In the genomic region with DNA sequence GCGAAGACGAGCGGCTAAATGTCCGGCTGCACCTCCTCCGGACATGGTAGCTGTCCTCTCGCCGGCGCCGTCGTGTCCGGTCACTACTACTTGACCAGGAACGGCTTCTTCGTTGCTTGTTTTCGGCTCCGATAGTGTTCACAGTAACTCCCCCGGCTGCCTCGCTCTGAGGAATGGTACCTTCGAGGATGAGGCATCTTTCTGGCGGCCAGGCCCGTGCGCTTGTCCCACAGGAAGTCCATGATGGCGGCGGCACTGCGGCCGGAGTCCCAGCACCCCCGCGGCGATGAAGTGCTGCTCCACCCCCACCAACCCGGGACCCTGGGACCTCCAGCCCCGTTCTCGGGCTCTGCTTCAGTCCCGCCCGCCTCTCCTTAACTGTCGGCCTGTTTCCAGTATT, we compare ENCODE assay signal across 8 cellular contexts.
"Had no signal": no experiment of that assay in that cellular context is flagged by ENCODE, and none has a peak within 500 bp of the region (broad histone marks: within the 10 kb centered on the region; RNA-seq: fewer than 3 reads in every experiment).

No MANE protein-coding gene starts in this region.

- DNase-seq: GOT3, H7, HFFc6, KG1 had no signal

- FAIRE-seq: HepG2 had no signal

- H3K36me3 ChIP-seq: HAP-1 had no signal

- H3K27ac ChIP-seq: HL-60 had no signal

- H3K4me3 ChIP-seq: HAP-1 had no signal

- H3K4me1 ChIP-seq: HAP-1 had no signal

- H3K9me3 ChIP-seq: HAP-1 had no signal

- ATAC-seq: HCT116, HepG2 had no signal
